In genomic region chr1:89080068-89080467, GRCh38 we compare ENCODE assay signal across 1 cellular context. TPM values are rescaled to one million over a fixed set of nuclear protein-coding genes. Genes with fewer than 3 reads are reported as not detected.
"Had no signal": no experiment of that assay in that cellular context is flagged by ENCODE, and none has a peak within 500 bp of the region (broad histone marks: within the 10 kb centered on the region; RNA-seq: fewer than 3 reads in every experiment).

No MANE protein-coding gene starts in this region.

RNA-seq across cellular contexts. Expression of gene GBP1, which starts 15.1 kb away (rescaled TPM):
- total RNA-seq: H7 had no signal

RNA-seq across cellular contexts. Expression of gene GBP3, which starts 57.4 kb away (rescaled TPM):
- total RNA-seq: H7 had no signal
